Comparison of ENCODE assay signal across 25 cellular contexts in genomic region chr6:112539355-112539754, GRCh38.
"Had no signal": no experiment of that assay in that cellular context is flagged by ENCODE, and none has a peak within 500 bp of the region (broad histone marks: within the 10 kb centered on the region; RNA-seq: fewer than 3 reads in every experiment).

No MANE protein-coding gene starts in this region.

- H3K27ac Mint-ChIP-seq: activated CD4-positive, alpha-beta T cell treated with anti-CD3 and anti-CD28 coated beads, Interleukin-2, amount 10 ng/mL, durations not matched to agents 7 days and 5 days; activated CD8-positive, alpha-beta memory T cell treated with anti-CD3 and anti-CD28 coated beads, Interleukin-2, amount 10 ng/mL, durations not matched to agents 7 days and 5 days; activated CD8-positive, alpha-beta T cell treated with anti-CD3 and anti-CD28 coated beads for 36 hours; activated naive CD4-positive, alpha-beta T cell treated with anti-CD3 and anti-CD28 coated beads, Interleukin-2, amount 50 U/mL, for 72 hours; dendritic cell treated with granulocyte-macrophage colony-stimulating factor and Interleukin-4, amounts not matched to agents 40 ng/mL and 50 ng/mL, for 4 days; naive thymus-derived CD4-positive, alpha-beta T cell; stimulated activated naive B cell treated with anti-CD40 and anti-IgM and Interleukin-4, amounts not matched to agents 10 μg/mL and 1 μg/mL and 100 μg/mL, for 72 hours had no signal

- H3K36me3 Mint-ChIP-seq: stimulated activated naive B cell treated with anti-CD40 and anti-IgM and Interleukin-4, amounts not matched to agents 10 μg/mL and 1 μg/mL and 100 μg/mL, for 72 hours had no signal

- H3K4me3 Mint-ChIP-seq: activated CD4-positive, alpha-beta T cell treated with anti-CD3 and anti-CD28 coated beads, Interleukin-2, amount 10 ng/mL, durations not matched to agents 7 days and 5 days; activated CD8-positive, alpha-beta memory T cell treated with anti-CD3 and anti-CD28 coated beads, Interleukin-2, amount 10 ng/mL, durations not matched to agents 7 days and 5 days; activated CD8-positive, alpha-beta T cell treated with anti-CD3 and anti-CD28 coated beads for 36 hours; dendritic cell treated with granulocyte-macrophage colony-stimulating factor and Interleukin-4, amounts not matched to agents 40 ng/mL and 50 ng/mL, for 4 days; naive thymus-derived CD4-positive, alpha-beta T cell; neural crest cell; stimulated activated naive B cell treated with anti-CD40 and anti-IgM and Interleukin-4, amounts not matched to agents 10 μg/mL and 1 μg/mL and 100 μg/mL, for 72 hours had no signal

- H3K4me3 ChIP-seq: adrenal gland, ascending aorta, gastrocnemius medialis, left ventricle myocardium inferior, sigmoid colon, smooth muscle cell, transverse colon had no signal

- H3K27me3 ChIP-seq: adrenal gland, ascending aorta, brain microvascular endothelial cell, gastrocnemius medialis, sigmoid colon, transverse colon had no signal

- ATAC-seq: activated CD8-positive, alpha-beta memory T cell treated with anti-CD3 and anti-CD28 coated beads, Interleukin-2, amount 10 ng/mL, durations not matched to agents 7 days and 5 days; activated CD8-positive, alpha-beta T cell treated with anti-CD3 and anti-CD28 coated beads for 36 hours; activated naive CD4-positive, alpha-beta T cell treated with anti-CD3 and anti-CD28 coated beads, Interleukin-2, amount 50 U/mL, for 72 hours; gastrocnemius medialis; naive thymus-derived CD4-positive, alpha-beta T cell; stimulated activated naive B cell treated with anti-CD40 and anti-IgM and Interleukin-4, amounts not matched to agents 10 μg/mL and 1 μg/mL and 100 μg/mL, for 72 hours had no signal

- DNase-seq: activated CD4-positive, alpha-beta T cell treated with anti-CD3 and anti-CD28 coated beads, Interleukin-2, amount 10 ng/mL, durations not matched to agents 7 days and 5 days; activated CD4-positive, CD25-positive, alpha-beta regulatory T cell treated with anti-CD3 and anti-CD28 coated beads, Interleukin-2, amount 50 U/mL, for 72 hours; activated CD8-positive, alpha-beta memory T cell treated with anti-CD3 and anti-CD28 coated beads, Interleukin-2, amount 10 ng/mL, durations not matched to agents 7 days and 5 days; activated CD8-positive, alpha-beta T cell treated with anti-CD3 and anti-CD28 coated beads for 36 hours; activated T-cell treated with anti-CD3 and anti-CD28 coated beads for 4 hours; adrenal gland; brain microvascular endothelial cell; caudate nucleus; effector CD4-positive, alpha-beta T cell; gastrocnemius medialis; hippocampal formation; left ventricle myocardium inferior; naive thymus-derived CD4-positive, alpha-beta T cell; retina; sigmoid colon; stimulated activated CD4-positive, alpha-beta T cell treated with anti-CD3 and anti-CD28 coated beads, Interleukin-15, amount 100 ng/mL, for 24 hours; stimulated activated CD8-positive, alpha-beta memory T cell treated with anti-CD3 and anti-CD28 coated beads, Interleukin-4, amount 100 ng/mL, for 48 hours; stimulated activated naive B cell treated with anti-CD40 and anti-IgM and Interleukin-4, amounts not matched to agents 10 μg/mL and 1 μg/mL and 100 μg/mL, for 72 hours; transverse colon; WERI-Rb-1 had no signal

- H3K36me3 ChIP-seq: adrenal gland, ascending aorta, brain microvascular endothelial cell, gastrocnemius medialis, left ventricle myocardium inferior, sigmoid colon, transverse colon, WERI-Rb-1 had no signal

- H3K27me3 Mint-ChIP-seq: activated CD4-positive, alpha-beta T cell treated with anti-CD3 and anti-CD28 coated beads, Interleukin-2, amount 10 ng/mL, durations not matched to agents 7 days and 5 days; activated CD8-positive, alpha-beta memory T cell treated with anti-CD3 and anti-CD28 coated beads, Interleukin-2, amount 10 ng/mL, durations not matched to agents 7 days and 5 days; activated CD8-positive, alpha-beta T cell treated with anti-CD3 and anti-CD28 coated beads for 36 hours; dendritic cell treated with granulocyte-macrophage colony-stimulating factor and Interleukin-4, amounts not matched to agents 40 ng/mL and 50 ng/mL, for 4 days; stimulated activated naive B cell treated with anti-CD40 and anti-IgM and Interleukin-4, amounts not matched to agents 10 μg/mL and 1 μg/mL and 100 μg/mL, for 72 hours had no signal

- H3K4me1 Mint-ChIP-seq: activated CD4-positive, alpha-beta T cell treated with anti-CD3 and anti-CD28 coated beads, Interleukin-2, amount 10 ng/mL, durations not matched to agents 7 days and 5 days; activated CD8-positive, alpha-beta memory T cell treated with anti-CD3 and anti-CD28 coated beads, Interleukin-2, amount 10 ng/mL, durations not matched to agents 7 days and 5 days; naive thymus-derived CD4-positive, alpha-beta T cell; neural crest cell; stimulated activated naive B cell treated with anti-CD40 and anti-IgM and Interleukin-4, amounts not matched to agents 10 μg/mL and 1 μg/mL and 100 μg/mL, for 72 hours had no signal
